ENCODE assay signal across 11 cellular contexts in the genomic region with DNA sequence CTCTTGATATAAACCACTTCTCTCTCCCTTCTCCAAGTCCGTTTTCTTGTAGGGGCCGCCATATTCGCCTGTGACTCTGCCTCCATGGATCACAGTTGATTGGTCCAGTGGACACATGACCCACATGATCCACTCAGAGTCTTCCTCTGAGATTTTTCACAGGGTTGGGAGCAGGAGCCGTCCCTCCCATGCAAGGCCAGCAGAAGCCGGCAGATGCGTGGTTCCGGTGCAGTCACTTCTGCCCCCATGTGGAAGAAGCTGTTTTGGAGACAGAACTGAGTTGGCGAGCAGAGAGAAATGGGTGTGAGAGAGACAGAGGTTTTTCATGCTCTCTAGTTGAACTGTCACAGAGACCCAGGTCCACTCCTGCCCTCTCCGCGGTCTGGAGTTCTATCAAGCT.
DNase-seq lines count a peak whose midpoint lies in the region; ATAC-seq and TF ChIP-seq lines count a peak whose summit lies in the region.
"Had no signal": no experiment of that assay in that cellular context is flagged by ENCODE, and none has a peak within 500 bp of the region (broad histone marks: within the 10 kb centered on the region; RNA-seq: fewer than 3 reads in every experiment).

No MANE protein-coding gene starts in this region.

- H3K9me3 Mint-ChIP-seq in progenitor cell of endocrine pancreas (ENCODE audit: low read depth) = peaks cover 3% of the 10 kb centered on the region

- no peak overlapping the region for H3K27ac Mint-ChIP-seq in progenitor cell of endocrine pancreas

- TF ChIP-seq CTCF in GM12875 (IDR thresholded peaks at IDR 0.05; ENCODE audit: borderline replicate concordance, insufficient read depth, low read depth, low read length) (0 out of 2 replicates have a peak, but pooled peaks have one; percentile 15), progenitor cell of endocrine pancreas (IDR thresholded peaks at IDR 0.05; ENCODE audit: unreplicated experiment) (peak; percentile 12)

- H3K27me3 Mint-ChIP-seq in progenitor cell of endocrine pancreas = peaks cover 20% of the 10 kb centered on the region

- H3K4me1 Mint-ChIP-seq in progenitor cell of endocrine pancreas (ENCODE audit: low read depth) = no peaks in the 10 kb centered on the region

- ATAC-seq in GM18517 (IDR thresholded peaks at IDR 0.05; ENCODE audit: unreplicated experiment) (no peak), HG03432 (IDR thresholded peaks at IDR 0.05; ENCODE audit: unreplicated experiment) (no peak)

- H3K4me3 ChIP-seq in GM12875 (ENCODE audit: low read depth, low read length) = no peak overlapping the region
- H3K4me3 ChIP-seq: breast epithelium, tibial artery had no signal

- H3K36me3 Mint-ChIP-seq in progenitor cell of endocrine pancreas (ENCODE audit: insufficient read depth) = no peaks in the 10 kb centered on the region

- H3K4me3 Mint-ChIP-seq in progenitor cell of endocrine pancreas (ENCODE audit: low read depth) = no peak overlapping the region

- DNase-seq in RPMI7951 (ENCODE audit: low read depth) (peak; percentile 39), fibroblast of gingiva (ENCODE audit: low read depth) (peak; percentile 44), progenitor cell of endocrine pancreas (ENCODE audit: low spot score, unreplicated experiment) (no peak), NOMO-1 treated with dmso at 0.1 percent for 144 hours (lab: John Stamatoyannopoulos, UW; ENCODE audit: unreplicated experiment) (no peak)
- DNase-seq: GDM1, NCI-H1105, tibial artery had no signal

Comparison
In these comparisons a context has a peak if more than half of its experiments do, and no peak if none do; other contexts are left out.
1. DNase-seq: peak in RPMI7951 (single experiment) and fibroblast of gingiva (single experiment); none in progenitor cell of endocrine pancreas (single experiment) and NOMO-1 treated with dmso at 0.1 percent for 144 hours (single experiment).